8 cellular contexts compared by ENCODE assay signal in genomic region chr19:17511724-17512573, GRCh38. TPM values are rescaled to one million over a fixed set of nuclear protein-coding genes. Genes with fewer than 3 reads are reported as not detected.
A peak's percentile ranks its signal among the peaks of the same experiment; 100 is the strongest.
DNase-seq lines count a peak whose midpoint lies in the region; ATAC-seq and TF ChIP-seq lines count a peak whose summit lies in the region.

No MANE protein-coding gene starts in this region.

- TSS peak; percentile 33 for BruUV-seq in A673 (replicated peaks; lab: Mats Ljungman, UMichigan)

- peak overlapping the region; percentile 97 for H3K27ac ChIP-seq in A673 (ENCODE audit: low read depth, low read length, poor library complexity, severe bottlenecking)

- POLR2A ChIA-PET in A673 (lab: Charles Lee; ENCODE audit: low non-redundant PET): interaction anchor here (0.5 to 0.7 kb wide), 3 partner anchors 15 to 282 kb away, joined by 3 to 4 read pairs (median 4); a partner anchor contains a TSS

- H3K4me1 ChIP-seq in A673 (ENCODE audit: insufficient read depth, low read length, poor library complexity, severe bottlenecking): peaks cover 14% of the 10 kb centered on the region

- no peak; the same call in 1 of the 2 replicates for TF ChIP-seq CTCF in A673 (conservative IDR thresholded peaks at IDR 0.05; ENCODE audit: low read depth, low read length)

- H3K4me3 ChIP-seq in A673 (ENCODE audit: low read depth, low read length, poor library complexity, severe bottlenecking): peak overlapping the region; percentile 80

- intact Hi-C loops in A673 (cut with micrococcal nuclease; ENCODE audit: unreplicated experiment): no loop called here
- intact Hi-C loops in left colon (cut with DNase I, micrococcal nuclease): no loop called here

- H3K27me3 ChIP-seq in A673 (replicated peaks; ENCODE audit: insufficient read depth, low read depth, low read length, poor library complexity): no peaks in the 10 kb centered on the region

- peaks cover 13% of the 10 kb centered on the region for H3K36me3 ChIP-seq in A673 (ENCODE audit: insufficient read depth, low read length, poor library complexity, severe bottlenecking)

- ATAC-seq in GM18511 (IDR thresholded peaks at IDR 0.05; ENCODE audit: unreplicated experiment) (peak; percentile 74), HG03025 (IDR thresholded peaks at IDR 0.05; ENCODE audit: low FRiP score, unreplicated experiment) (peak; percentile 58), left colon (peak; percentile 77)

- CTCF ChIA-PET in A673 (lab: Charles Lee): interaction anchor here (0.6 to 1.3 kb wide), 3 partner anchors 16 to 347 kb away, joined by 3 read pairs; no protein-coding TSS in a partner anchor

- H3K9me3 ChIP-seq in A673 (ENCODE audit: low read depth, low read length, poor library complexity, severe bottlenecking): peaks cover under 1% of the 10 kb centered on the region

- DNase-seq in A673 (ENCODE audit: low spot score) (peak; percentile 81), NCI-H2196 (lab: John Stamatoyannopoulos, UW; ENCODE audit: unreplicated experiment) (peak; percentile 78), cerebellum (ENCODE audit: low spot score) (peak; percentile 86), left colon (peak; percentile 88 to 91)
- DNase-seq in activated CD4-positive, CD25-positive, alpha-beta regulatory T cell treated with anti-CD3 and anti-CD28 coated beads, Interleukin-2, amount 50 U/mL, for 72 hours: peak; percentile 84
- peak; percentile 73 to 79 for DNase-seq in stimulated activated CD4-positive, alpha-beta T cell treated with anti-CD3 and anti-CD28 coated beads, Interleukin-1b, Interleukin-23, amount 100 ng/mL, for 4 hours (ENCODE audit: low read depth in 2 of 2)

RNA-seq across cellular contexts. Expression of gene PGLS, which starts 0.5 kb away (rescaled TPM):
- total RNA-seq in A673 (2021) (80.1 and 94.4 TPM in 2 replicates), cerebellum (31.0 TPM), left colon (100 to 1,000 TPM in 1 of 2 donors, 10 to 100 TPM in 1; 89.8 to 100 TPM)

RNA-seq across cellular contexts. Expression of gene SLC27A1, which starts 41.6 kb away (rescaled TPM):
- total RNA-seq in A673 (2021): 3.0 and 6.9 TPM in 2 replicates
- total RNA-seq in cerebellum: 23.0 TPM
- 1 to 10 TPM; 4.8 to 7.1 TPM for total RNA-seq in left colon

RNA-seq across cellular contexts. Expression of gene COLGALT1, which starts 43.5 kb away (rescaled TPM):
- 91.3 and 93.5 TPM in 2 replicates for total RNA-seq in A673 (2021)
- total RNA-seq in cerebellum: 19.1 TPM
- 10 to 100 TPM; 48.3 to 53.3 TPM for total RNA-seq in left colon

RNA-seq across cellular contexts. Expression of gene NXNL1, which starts 51.2 kb away (rescaled TPM):
- not detected in 2 replicates for total RNA-seq in A673 (2021)
- total RNA-seq in cerebellum: not detected
- total RNA-seq in left colon: not detected

Comparison
In these comparisons a context has a peak if more than half of its experiments do, and no peak if none do; other contexts are left out.
1. Peak in every context shown above with its lines: DNase-seq, ATAC-seq, H3K4me3 ChIP-seq and H3K27ac ChIP-seq.